In genomic region chr3:32292085-32292796, GRCh38 we compare ENCODE assay signal across 1 cellular context.
TF ChIP-seq lines count a peak whose summit lies in the region.

No MANE protein-coding gene starts in this region.

TF ChIP-seq in HepG2, 621 proteins besides CTCF, POLR2A, EP300 and RAD21 (continued from another document and continues in another):
- no peak for TF ChIP-seq TFDP2 (CRISPR knock-in tag; IDR thresholded peaks at IDR 0.05)
- no peak for TF ChIP-seq CENPT (CRISPR knock-in tag; IDR thresholded peaks at IDR 0.05; ENCODE audit: low read depth)
- TF ChIP-seq SIX4 (CRISPR knock-in tag; IDR thresholded peaks at IDR 0.05) = peak; percentile 32; the same call in 1 of the 2 replicates
- TF ChIP-seq MXD1 (CRISPR knock-in tag; IDR thresholded peaks at IDR 0.05) = no peak
- TF ChIP-seq HBP1 (CRISPR knock-in tag; IDR thresholded peaks at IDR 0.05; ENCODE audit: low read depth) = no peak
- TF ChIP-seq ONECUT2 (CRISPR knock-in tag; IDR thresholded peaks at IDR 0.05) = no peak
- TF ChIP-seq RORA (CRISPR knock-in tag; IDR thresholded peaks at IDR 0.05) = no peak
- TF ChIP-seq DZIP1 (CRISPR knock-in tag; IDR thresholded peaks at IDR 0.05) = no peak
- no peak for TF ChIP-seq PHF5A (CRISPR knock-in tag; IDR thresholded peaks at IDR 0.05; ENCODE audit: low read depth, unreplicated experiment)
- TF ChIP-seq ZNF678 (CRISPR knock-in tag; IDR thresholded peaks at IDR 0.05) = no peak
- no peak for TF ChIP-seq NFE2L2 (IDR thresholded peaks at IDR 0.05; ENCODE audit: low read length)
- TF ChIP-seq BHLHE40 (IDR thresholded peaks at IDR 0.05; ENCODE audit: low read length) = no peak
- TF ChIP-seq KMT2B (CRISPR knock-in tag; IDR thresholded peaks at IDR 0.05) = no peak
- TF ChIP-seq CHD2 (IDR thresholded peaks at IDR 0.05; ENCODE audit: low read depth, low read length) = no peak
- TF ChIP-seq RFX1 (IDR thresholded peaks at IDR 0.05) = no peak
- TF ChIP-seq ZNF225 (CRISPR knock-in tag; IDR thresholded peaks at IDR 0.05) = no peak
- no peak for TF ChIP-seq NR3C1 (CRISPR knock-in tag; IDR thresholded peaks at IDR 0.05)
- TF ChIP-seq ZXDC (CRISPR knock-in tag; IDR thresholded peaks at IDR 0.05) = no peak
- TF ChIP-seq TBX3 (IDR thresholded peaks at IDR 0.05; ENCODE audit: borderline replicate concordance) = no peak
- TF ChIP-seq BCL3 (CRISPR knock-in tag; IDR thresholded peaks at IDR 0.05) = no peak
- no peak for TF ChIP-seq GABPA (IDR thresholded peaks at IDR 0.05; ENCODE audit: low read depth, low read length)
- TF ChIP-seq GABPA (CRISPR knock-in tag; IDR thresholded peaks at IDR 0.05; ENCODE audit: low read depth) = no peak; the same call in 1 of the 2 replicates
- no peak for TF ChIP-seq ZNF550 (CRISPR knock-in tag; IDR thresholded peaks at IDR 0.05; ENCODE audit: borderline replicate concordance)
- TF ChIP-seq REST (IDR thresholded peaks at IDR 0.05; ENCODE audit: borderline replicate concordance in 1 of 2, low read depth in 1 of 2, low read length in 2 of 2) = no peak
- TF ChIP-seq ZNF569 (CRISPR knock-in tag; IDR thresholded peaks at IDR 0.05; ENCODE audit: borderline replicate concordance) = no peak
- no peak for TF ChIP-seq HOMEZ (CRISPR knock-in tag; IDR thresholded peaks at IDR 0.05; ENCODE audit: low read depth)
- no peak for TF ChIP-seq TFE3 (CRISPR knock-in tag; IDR thresholded peaks at IDR 0.05)
- no peak for TF ChIP-seq NFKBIZ (CRISPR knock-in tag; IDR thresholded peaks at IDR 0.05)
- TF ChIP-seq JUNB (CRISPR knock-in tag; IDR thresholded peaks at IDR 0.05; ENCODE audit: borderline replicate concordance) = 0 out of 2 replicates have a peak, but pooled peaks have one; percentile 12
- TF ChIP-seq EHMT2 (IDR thresholded peaks at IDR 0.05; ENCODE audit: borderline replicate concordance, low read depth, low read length) = no peak
- no peak for TF ChIP-seq ZNF567 (CRISPR knock-in tag; IDR thresholded peaks at IDR 0.05; ENCODE audit: borderline replicate concordance)
- TF ChIP-seq RFXANK (CRISPR knock-in tag; IDR thresholded peaks at IDR 0.05) = no peak
- no peak for TF ChIP-seq TBL1XR1 (IDR thresholded peaks at IDR 0.05; ENCODE audit: borderline replicate concordance, low read length, partially characterized antibody)
- no peak for TF ChIP-seq SOX6 (IDR thresholded peaks at IDR 0.05)
- TF ChIP-seq SOX6 (CRISPR knock-in tag; IDR thresholded peaks at IDR 0.05) = peak; percentile 59
- TF ChIP-seq ZNF281 (CRISPR knock-in tag; IDR thresholded peaks at IDR 0.05; ENCODE audit: borderline replicate concordance) = no peak
- no peak for TF ChIP-seq ZNF350 (CRISPR knock-in tag; IDR thresholded peaks at IDR 0.05; ENCODE audit: borderline replicate concordance, low read depth)
- TF ChIP-seq ATF5 (CRISPR knock-in tag; IDR thresholded peaks at IDR 0.05; ENCODE audit: low read depth) = no peak
- TF ChIP-seq TARDBP (CRISPR knock-in tag; IDR thresholded peaks at IDR 0.05) = no peak
- TF ChIP-seq HNRNPL (IDR thresholded peaks at IDR 0.05; ENCODE audit: low read depth, low read length) = no peak
- TF ChIP-seq ZNF296 (CRISPR knock-in tag; conservative IDR thresholded peaks at IDR 0.05) = no peak
- no peak for TF ChIP-seq CENPX (CRISPR knock-in tag; IDR thresholded peaks at IDR 0.05)
- no peak for TF ChIP-seq ZNF674 (CRISPR knock-in tag; IDR thresholded peaks at IDR 0.05; ENCODE audit: low read depth)
- TF ChIP-seq SRSF4 (IDR thresholded peaks at IDR 0.05; ENCODE audit: low read depth, low read length, poor library complexity, severe bottlenecking) = no peak
